ENCODE assay signal across 8 cellular contexts in the genomic region with DNA sequence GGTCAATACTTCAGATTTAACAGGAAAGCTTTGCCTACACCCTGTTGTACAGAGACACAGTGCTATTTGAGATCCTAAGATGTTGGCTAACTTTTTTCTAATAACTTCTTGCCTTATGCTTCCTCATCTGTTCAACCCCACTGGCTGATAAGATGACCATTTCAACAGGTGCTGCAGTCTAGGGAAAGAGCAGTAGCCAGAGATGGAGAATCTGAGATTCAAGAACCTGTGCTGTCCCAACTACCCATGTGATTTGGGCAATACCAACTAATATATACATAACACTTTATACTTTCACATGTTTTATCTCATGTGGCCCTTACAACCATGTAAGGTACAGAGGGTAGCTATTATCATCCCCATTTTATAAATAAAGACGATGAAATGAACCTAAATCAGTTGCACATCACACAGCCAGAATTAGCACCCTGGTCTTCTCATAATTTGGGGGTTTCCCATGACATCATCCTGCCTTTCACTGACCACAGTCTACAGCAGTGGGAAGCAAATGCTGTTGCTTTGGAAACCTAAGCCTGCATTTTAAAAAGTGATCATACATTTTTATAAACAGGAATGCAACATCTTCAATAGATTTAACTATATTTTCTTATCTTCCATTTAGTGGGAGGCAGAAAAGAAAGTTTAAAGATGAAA. TPM values are rescaled to one million over a fixed set of nuclear protein-coding genes. Genes with fewer than 3 reads are reported as not detected.
A peak's percentile ranks its signal among the peaks of the same experiment; 100 is the strongest.
DNase-seq lines count a peak whose midpoint lies in the region; ATAC-seq and TF ChIP-seq lines count a peak whose summit lies in the region.

No MANE protein-coding gene starts in this region.

- H3K27me3 ChIP-seq in foreskin keratinocyte (no peaks in the 10 kb centered on the region), lower lobe of right lung (ENCODE audit: low read depth) (no peaks in the 10 kb centered on the region)

- TF ChIP-seq CTCF in foreskin keratinocyte (conservative IDR thresholded peaks at IDR 0.05) (no peak), lower lobe of right lung (IDR thresholded peaks at IDR 0.05) (no peak)

- H3K27ac ChIP-seq in foreskin keratinocyte (no peak overlapping the region), lower lobe of right lung (no peak overlapping the region)

- peak; percentile 89 for ATAC-seq in GM18519 (IDR thresholded peaks at IDR 0.05; ENCODE audit: low FRiP score, unreplicated experiment)
- peak; percentile 91 for ATAC-seq in GM21528 (IDR thresholded peaks at IDR 0.05; ENCODE audit: low FRiP score, unreplicated experiment)
- ATAC-seq in HG03342 (IDR thresholded peaks at IDR 0.05; ENCODE audit: unreplicated experiment) = peak; percentile 96
- ATAC-seq in foreskin keratinocyte = peak; percentile 65
- no peak for ATAC-seq in lower lobe of right lung
- no peak for ATAC-seq in Right ventricle myocardium superior (ENCODE audit: poor library complexity)

- intact Hi-C loops in lower lobe of right lung (cut with DNase I) (no loop called here), Right ventricle myocardium superior (cut with DNase I) (no loop called here)

- no peaks in the 10 kb centered on the region for H3K4me1 ChIP-seq in foreskin keratinocyte
- H3K4me1 ChIP-seq in lower lobe of right lung = no peaks in the 10 kb centered on the region

- DNase-seq in foreskin keratinocyte = no peak
- DNase-seq in NCI-H446 (lab: John Stamatoyannopoulos, UW) = no peak
- DNase-seq in lower lobe of right lung = no peak
- DNase-seq in Right ventricle myocardium superior = no peak
- no peak for DNase-seq in NCI-H526 (lab: John Stamatoyannopoulos, UW)

- no peak overlapping the region for H3K4me3 ChIP-seq in lower lobe of right lung

- no peaks in the 10 kb centered on the region for H3K9me3 ChIP-seq in lower lobe of right lung

- H3K36me3 ChIP-seq in lower lobe of right lung = peaks cover 22% of the 10 kb centered on the region

RNA-seq across cellular contexts. Expression of gene TTC23, which starts 9.7 kb away (rescaled TPM):
- total RNA-seq in foreskin keratinocyte (14.9 and 19.1 TPM in 2 replicates), lower lobe of right lung (16.4 TPM), Right ventricle myocardium superior (8.7 TPM)
- 7.1 and 8.4 TPM in 2 replicates for polyA plus RNA-seq in foreskin keratinocyte

RNA-seq across cellular contexts. Expression of gene LRRC28, which starts 11.6 kb away (rescaled TPM):
- 12.5 and 14.3 TPM in 2 replicates for total RNA-seq in foreskin keratinocyte
- polyA plus RNA-seq in foreskin keratinocyte = 10.1 and 13.4 TPM in 2 replicates
- total RNA-seq in lower lobe of right lung = 23.8 TPM
- total RNA-seq in Right ventricle myocardium superior = 21.7 TPM

Comparison
In these comparisons a context has a peak if more than half of its experiments do, and no peak if none do; other contexts are left out.
1. ATAC-seq: peak in GM18519 (single experiment), GM21528 (single experiment), HG03342 (single experiment) and foreskin keratinocyte (single experiment); none in lower lobe of right lung (0 of 2) and Right ventricle myocardium superior (single experiment).